Comparison of ENCODE assay signal across 10 cellular contexts in genomic region chr1:195733826-195734225, GRCh38.
DNase-seq lines count a peak whose midpoint lies in the region; ATAC-seq and TF ChIP-seq lines count a peak whose summit lies in the region.
"Had no signal": no experiment of that assay in that cellular context is flagged by ENCODE, and none has a peak within 500 bp of the region (broad histone marks: within the 10 kb centered on the region; RNA-seq: fewer than 3 reads in every experiment).

No MANE protein-coding gene starts in this region.

- intact Hi-C loops in ovary (cut with DNase I), result no loop called here

- no peaks in the 10 kb centered on the region for H3K27me3 ChIP-seq in ovary
- H3K27me3 ChIP-seq: SJSA1 had no signal

- H3K36me3 ChIP-seq in ovary, result no peaks in the 10 kb centered on the region
- H3K36me3 ChIP-seq: SJSA1 had no signal

- no peak for TF ChIP-seq POLR2A in ovary (IDR thresholded peaks at IDR 0.05)

- CTCF ChIA-PET in AG04449 (lab: Yijun Ruan, JAX), result interaction anchor here (1.0 kb wide), 1 partner anchor 11 kb away, joined by 3 read pairs; no protein-coding TSS in a partner anchor

- no peak for DNase-seq in AG04449 (ENCODE audit: low read depth, low spot score)
- DNase-seq in NCI-H460 (ENCODE audit: extremely low read depth, low read depth), result peak; percentile 30
- DNase-seq in epithelial cell of proximal tubule (ENCODE audit: low read depth), result no peak
- DNase-seq in ovary, result no peak
- DNase-seq in NCI-H226, result no peak
- DNase-seq: activated naive CD4-positive, alpha-beta T cell treated with anti-CD3 and anti-CD28 coated beads for 36 hours had no signal

- H3K9me3 ChIP-seq in ovary, result no peaks in the 10 kb centered on the region
- H3K9me3 ChIP-seq: SJSA1 had no signal

- peak; percentile 20 for TF ChIP-seq CTCF in AG04449 (IDR thresholded peaks at IDR 0.05; ENCODE audit: insufficient read depth, low read length, missing control alignments)
- TF ChIP-seq CTCF in epithelial cell of proximal tubule (conservative IDR thresholded peaks at IDR 0.05; ENCODE audit: low read depth, low read length), result peak; percentile 48
- no peak for TF ChIP-seq CTCF in ovary (IDR thresholded peaks at IDR 0.05)

- 65 to 80% (median 77%) methylated on average over 1 of the region's 1 CpG for WGBS in ovary, 3 donors

- no peaks in the 10 kb centered on the region for H3K4me1 ChIP-seq in ovary (ENCODE audit: insufficient read depth)
- H3K4me1 ChIP-seq: SJSA1 had no signal

- no peak overlapping the region for H3K27ac ChIP-seq in ovary
- H3K27ac ChIP-seq: SJSA1 had no signal

- POLR2A ChIA-PET in AG04449 (lab: Yijun Ruan, JAX), result no interaction called here

- no peak overlapping the region for H3K4me3 ChIP-seq in AG04449 (ENCODE audit: low read depth, low read length)
- H3K4me3 ChIP-seq in epithelial cell of proximal tubule (ENCODE audit: low read depth, low read length), result no peak overlapping the region
- H3K4me3 ChIP-seq in ovary, result no peak overlapping the region
- H3K4me3 ChIP-seq: SJSA1 had no signal

- TF ChIP-seq EP300 in ovary (IDR thresholded peaks at IDR 0.05), result no peak

- peak; percentile 67 for ATAC-seq in GM19351 (IDR thresholded peaks at IDR 0.05; ENCODE audit: unreplicated experiment)
- ATAC-seq in HG02759 (IDR thresholded peaks at IDR 0.05; ENCODE audit: unreplicated experiment), result no peak
- ATAC-seq in GM19395 (IDR thresholded peaks at IDR 0.05; ENCODE audit: unreplicated experiment), result no peak

Comparison
In these comparisons a context has a peak if more than half of its experiments do, and no peak if none do; other contexts are left out.
1. CTCF ChIP-seq: peak in AG04449 (single experiment) and epithelial cell of proximal tubule (single experiment); none in ovary (0 of 3).